ENCODE assay signal across 1 cellular context in genomic region chr17:7282752-7283321, GRCh38.
TF ChIP-seq lines count a peak whose summit lies in the region.

No MANE protein-coding gene starts in this region.

TF ChIP-seq in K562, 482 proteins besides CTCF, POLR2A, EP300 and RAD21 (continued from another document and continues in another):
- 0 out of 4 replicates have a peak, but pooled peaks of 1 of the 2 experiments have one; percentile 9 for TF ChIP-seq HDAC1 (IDR thresholded peaks at IDR 0.05)
- no peak for TF ChIP-seq SAP30 (IDR thresholded peaks at IDR 0.05; ENCODE audit: borderline replicate concordance, insufficient read depth, low read depth, low read length, poor library complexity, severe bottlenecking)
- TF ChIP-seq DACH1 (IDR thresholded peaks at IDR 0.05; ENCODE audit: partially characterized antibody): peak; percentile 66
- no peak for TF ChIP-seq ZNF347 (CRISPR knock-in tag; IDR thresholded peaks at IDR 0.05; ENCODE audit: low read depth)
- TF ChIP-seq GATA2 (CRISPR knock-in tag; IDR thresholded peaks at IDR 0.05): no peak
- TF ChIP-seq ZNF408 (CRISPR knock-in tag; IDR thresholded peaks at IDR 0.05; ENCODE audit: low read depth): no peak
- TF ChIP-seq DDX20 (tag; IDR thresholded peaks at IDR 0.05; ENCODE audit: low read depth): no peak
- no peak for TF ChIP-seq ELK1 (CRISPR knock-in tag; IDR thresholded peaks at IDR 0.05)
- TF ChIP-seq POU5F1 (IDR thresholded peaks at IDR 0.05; ENCODE audit: borderline replicate concordance, low read depth, low read length, partially characterized antibody): no peak
- peak; percentile 48 to 70; a peak in 2 of 4 replicates for TF ChIP-seq FOXA3 (CRISPR knock-in tag; conservative IDR thresholded peaks at IDR 0.05 in 1 of 2, IDR thresholded peaks at IDR 0.05 in 1 of 2)
- TF ChIP-seq NBN (IDR thresholded peaks at IDR 0.05; ENCODE audit: low read depth): no peak
- TF ChIP-seq, protein P1, sequence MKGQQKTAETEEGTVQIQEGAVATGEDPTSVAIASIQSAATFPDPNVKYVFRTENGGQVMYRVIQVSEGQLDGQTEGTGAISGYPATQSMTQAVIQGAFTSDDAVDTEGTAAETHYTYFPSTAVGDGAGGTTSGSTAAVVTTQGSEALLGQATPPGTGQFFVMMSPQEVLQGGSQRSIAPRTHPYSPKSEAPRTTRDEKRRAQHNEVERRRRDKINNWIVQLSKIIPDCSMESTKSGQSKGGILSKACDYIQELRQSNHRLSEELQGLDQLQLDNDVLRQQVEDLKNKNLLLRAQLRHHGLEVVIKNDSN (CRISPR knock-in tag; IDR thresholded peaks at IDR 0.05): 0 out of 2 replicates have a peak, but pooled peaks have one; percentile 28
- no peak for TF ChIP-seq TAF1 (IDR thresholded peaks at IDR 0.05; ENCODE audit: control insufficient read depth, extremely low read depth, insufficient read depth, low read length, severe bottlenecking)
- TF ChIP-seq U2AF2 (optimal IDR thresholded peaks at IDR 0.05; ENCODE audit: low read depth, low read length): no peak
- TF ChIP-seq FOXK2 (conservative IDR thresholded peaks at IDR 0.05 in 1 of 2, IDR thresholded peaks at IDR 0.05 in 1 of 2; ENCODE audit: low read depth in 2 of 2): peak; percentile 77 to 83
- no peak for TF ChIP-seq PATZ1 (CRISPR knock-in tag; IDR thresholded peaks at IDR 0.05; ENCODE audit: borderline replicate concordance)
- TF ChIP-seq, protein P2, sequence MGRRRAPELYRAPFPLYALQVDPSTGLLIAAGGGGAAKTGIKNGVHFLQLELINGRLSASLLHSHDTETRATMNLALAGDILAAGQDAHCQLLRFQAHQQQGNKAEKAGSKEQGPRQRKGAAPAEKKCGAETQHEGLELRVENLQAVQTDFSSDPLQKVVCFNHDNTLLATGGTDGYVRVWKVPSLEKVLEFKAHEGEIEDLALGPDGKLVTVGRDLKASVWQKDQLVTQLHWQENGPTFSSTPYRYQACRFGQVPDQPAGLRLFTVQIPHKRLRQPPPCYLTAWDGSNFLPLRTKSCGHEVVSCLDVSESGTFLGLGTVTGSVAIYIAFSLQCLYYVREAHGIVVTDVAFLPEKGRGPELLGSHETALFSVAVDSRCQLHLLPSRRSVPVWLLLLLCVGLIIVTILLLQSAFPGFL (CRISPR knock-in tag; IDR thresholded peaks at IDR 0.05): no peak
- TF ChIP-seq, protein P3, sequence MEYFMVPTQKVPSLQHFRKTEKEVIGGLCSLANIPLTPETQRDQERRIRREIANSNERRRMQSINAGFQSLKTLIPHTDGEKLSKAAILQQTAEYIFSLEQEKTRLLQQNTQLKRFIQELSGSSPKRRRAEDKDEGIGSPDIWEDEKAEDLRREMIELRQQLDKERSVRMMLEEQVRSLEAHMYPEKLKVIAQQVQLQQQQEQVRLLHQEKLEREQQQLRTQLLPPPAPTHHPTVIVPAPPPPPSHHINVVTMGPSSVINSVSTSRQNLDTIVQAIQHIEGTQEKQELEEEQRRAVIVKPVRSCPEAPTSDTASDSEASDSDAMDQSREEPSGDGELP (CRISPR knock-in tag; IDR thresholded peaks at IDR 0.05; ENCODE audit: borderline replicate concordance): peak; percentile 97
- no peak for TF ChIP-seq ZNF77 (CRISPR knock-in tag; IDR thresholded peaks at IDR 0.05)
- TF ChIP-seq ZBTB2 (IDR thresholded peaks at IDR 0.05): no peak
- no peak for TF ChIP-seq ZBED1 (IDR thresholded peaks at IDR 0.05)
- TF ChIP-seq ZNF23 (CRISPR knock-in tag; IDR thresholded peaks at IDR 0.05): no peak
- TF ChIP-seq ADNP (tag; IDR thresholded peaks at IDR 0.05): no peak
- no peak for TF ChIP-seq DIDO1 (tag; IDR thresholded peaks at IDR 0.05; ENCODE audit: low read depth)
- TF ChIP-seq MNT (conservative IDR thresholded peaks at IDR 0.05): peak; percentile 31 to 69; a peak in 1 of 4 replicates
- TF ChIP-seq ZNF384 (IDR thresholded peaks at IDR 0.05; ENCODE audit: low read depth, low read length): peak; percentile 45; the same call in 1 of the 2 replicates
- TF ChIP-seq NCOR1 (IDR thresholded peaks at IDR 0.05): peak; percentile 26; the same call in 1 of the 2 replicates
- no peak for TF ChIP-seq TCFL5 (CRISPR knock-in tag; conservative IDR thresholded peaks at IDR 0.05)
- TF ChIP-seq MAFG (tag; conservative IDR thresholded peaks at IDR 0.05): no peak
- no peak for TF ChIP-seq CBX5 (IDR thresholded peaks at IDR 0.05; ENCODE audit: borderline replicate concordance, low read depth)
- TF ChIP-seq ESRRB (CRISPR knock-in tag; IDR thresholded peaks at IDR 0.05; ENCODE audit: borderline replicate concordance): no peak
- no peak for TF ChIP-seq HMGN3 (IDR thresholded peaks at IDR 0.05; ENCODE audit: borderline replicate concordance, extremely low read depth, insufficient read length, low read depth, low read length)
- no peak for TF ChIP-seq TBL1XR1 (IDR thresholded peaks at IDR 0.05; ENCODE audit: low read length in 2 of 2)
- TF ChIP-seq ZZZ3 (IDR thresholded peaks at IDR 0.05): no peak
- TF ChIP-seq FUS (optimal IDR thresholded peaks at IDR 0.05; ENCODE audit: low read depth, low read length): no peak
- peak; percentile 23; the same call in 1 of the 2 replicates for TF ChIP-seq L3MBTL2 (IDR thresholded peaks at IDR 0.05)
- TF ChIP-seq PCBP1 (IDR thresholded peaks at IDR 0.05; ENCODE audit: low read depth, low read length, poor library complexity, severe bottlenecking): no peak
- TF ChIP-seq ZBTB17 (CRISPR knock-in tag; IDR thresholded peaks at IDR 0.05): no peak
- TF ChIP-seq PCBP2 (IDR thresholded peaks at IDR 0.05; ENCODE audit: low read depth, low read length, poor library complexity, severe bottlenecking): no peak
- TF ChIP-seq NFYB (IDR thresholded peaks at IDR 0.05; ENCODE audit: extremely low read depth, insufficient read length): no peak
- no peak for TF ChIP-seq ZNF436 (CRISPR knock-in tag; IDR thresholded peaks at IDR 0.05)
- no peak for TF ChIP-seq EHMT2 (IDR thresholded peaks at IDR 0.05)
- no peak for TF ChIP-seq ZNF324 (CRISPR knock-in tag; IDR thresholded peaks at IDR 0.05)
- no peak for TF ChIP-seq RFX7 (CRISPR knock-in tag; IDR thresholded peaks at IDR 0.05)
- TF ChIP-seq ELF1 (tag; IDR thresholded peaks at IDR 0.05): no peak
- TF ChIP-seq STAT5B (CRISPR knock-in tag; IDR thresholded peaks at IDR 0.05): no peak
- TF ChIP-seq NUFIP1 (IDR thresholded peaks at IDR 0.05; ENCODE audit: partially characterized antibody): no peak
- peak; percentile 15; the same call in 1 of the 2 replicates for TF ChIP-seq ARID1B (IDR thresholded peaks at IDR 0.05)
- peak; percentile 36 for TF ChIP-seq TAL1 (IDR thresholded peaks at IDR 0.05)
- TF ChIP-seq MTA3 (IDR thresholded peaks at IDR 0.05; ENCODE audit: borderline replicate concordance): no peak
- TF ChIP-seq CHCHD3 (CRISPR knock-in tag; IDR thresholded peaks at IDR 0.05): no peak
- TF ChIP-seq HNRNPH1 (optimal IDR thresholded peaks at IDR 0.05; ENCODE audit: low read depth, low read length): no peak
- no peak for TF ChIP-seq CREM (IDR thresholded peaks at IDR 0.05; ENCODE audit: low read depth)
- TF ChIP-seq SMARCB1 (IDR thresholded peaks at IDR 0.05; ENCODE audit: insufficient read length, low read depth): no peak
- no peak for TF ChIP-seq ZNF263 (CRISPR knock-in tag; IDR thresholded peaks at IDR 0.05; ENCODE audit: borderline replicate concordance)
- TF ChIP-seq TCF7 (IDR thresholded peaks at IDR 0.05; ENCODE audit: borderline replicate concordance): no peak
- peak; percentile 58 for TF ChIP-seq TCF3 (CRISPR knock-in tag; IDR thresholded peaks at IDR 0.05)
- TF ChIP-seq TRIM24 (IDR thresholded peaks at IDR 0.05): no peak
- no peak for TF ChIP-seq KLF13 (tag; IDR thresholded peaks at IDR 0.05; ENCODE audit: borderline replicate concordance, low read depth)
- no peak for TF ChIP-seq ARID3B (CRISPR knock-in tag; IDR thresholded peaks at IDR 0.05; ENCODE audit: borderline replicate concordance)
- TF ChIP-seq ZNF224 (CRISPR knock-in tag; IDR thresholded peaks at IDR 0.05): no peak
- no peak for TF ChIP-seq BMI1 (IDR thresholded peaks at IDR 0.05; ENCODE audit: low read length)
- no peak for TF ChIP-seq HDAC2 (IDR thresholded peaks at IDR 0.05)
- no peak for TF ChIP-seq DNMT1 (IDR thresholded peaks at IDR 0.05)
- TF ChIP-seq HDAC3 (IDR thresholded peaks at IDR 0.05; ENCODE audit: borderline replicate concordance, partially characterized antibody): no peak
